In the genomic region with DNA sequence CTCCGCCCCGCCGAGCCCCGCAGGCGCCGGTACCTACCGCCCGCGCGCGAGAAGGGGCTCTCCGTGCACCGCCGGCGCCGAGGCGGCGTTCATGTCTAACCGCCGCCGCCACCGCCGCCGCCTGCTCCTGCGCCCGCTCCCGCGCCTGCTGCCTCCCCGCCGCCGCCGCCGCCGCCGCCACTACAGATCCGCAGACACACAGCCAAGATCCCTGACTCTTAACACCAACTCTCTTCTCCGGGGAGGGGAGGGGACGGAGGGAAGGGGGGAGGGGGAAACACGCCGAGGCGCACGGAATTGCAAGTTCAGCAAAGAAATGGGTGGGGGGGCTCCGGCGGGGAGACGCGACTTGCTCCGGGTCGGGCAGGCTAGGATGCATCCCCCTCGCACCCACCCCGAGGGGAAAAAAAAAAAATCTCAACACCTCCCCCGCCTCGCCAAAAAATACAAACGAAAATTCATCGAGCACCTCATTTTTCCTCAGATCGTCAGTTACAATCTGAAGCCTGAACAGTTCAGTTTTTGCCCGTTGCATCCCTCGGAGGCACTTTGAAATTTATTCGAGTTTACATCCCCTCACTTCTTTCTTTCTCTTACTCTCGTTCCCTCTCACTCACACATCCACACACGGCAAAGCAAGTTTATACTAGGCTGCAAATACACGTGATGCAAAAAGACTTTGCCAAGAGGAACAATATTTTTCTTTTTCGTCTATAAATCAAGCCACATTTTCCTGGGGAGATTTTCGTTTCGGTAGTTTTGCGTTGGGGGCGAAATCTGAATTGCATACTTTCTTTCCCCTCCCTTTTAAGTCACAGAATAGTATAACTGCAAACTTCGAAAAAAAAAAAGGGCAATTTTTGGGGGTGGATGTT, we compare ENCODE assay signal across 8 cellular contexts. TPM values are rescaled to one million over a fixed set of nuclear protein-coding genes. Genes with fewer than 3 reads are reported as not detected.
DNase-seq lines count a peak whose midpoint lies in the region; ATAC-seq and TF ChIP-seq lines count a peak whose summit lies in the region.

A gene (minus strand): TSS at position 192 of the 875 bp plus-strand sequence. CDS start 1,076 bp downstream, outside the sequence.

- H3K27me3 Mint-ChIP-seq in mesothelial cell of epicardium (ENCODE audit: low read depth), result no peaks in the 10 kb centered on the region

- peaks cover 4 to 52% (median 9%) of the 10 kb centered on the region in 3 donors for H3K4me1 ChIP-seq in esophagus squamous epithelium

- in situ Hi-C loops in ACHN (cut with HindIII; ENCODE audit: low pct_ligation_motif_present, low pct_unique_long_range_greater_than_20kb, low sequenced_read_pairs), result no loop called here
- in situ Hi-C loops in GM13977 (cut with MboI; ENCODE audit: low pct_unique_long_range_greater_than_20kb, low sequenced_read_pairs, unreplicated experiment), result no loop called here

- no peaks in the 10 kb centered on the region for H3K36me3 Mint-ChIP-seq in mesothelial cell of epicardium

- H3K4me3 ChIP-seq in esophagus squamous epithelium, result peak within 1 kb of the TSS; percentile 61 to 81 (median 77)

- DNase-seq in ACHN (peak; percentile 40), GM13977 (ENCODE audit: low spot score) (peak; percentile 56), NCI-H345 (lab: John Stamatoyannopoulos, UW) (peak; percentile 57), esophagus squamous epithelium (lab: John Stamatoyannopoulos, UW) (no peak), mesothelial cell of epicardium (ENCODE audit: low spot score in 2 of 2, unreplicated experiment in 2 of 2) (peak; percentile 38 to 66)
- peak; percentile 20 for DNase-seq in activated CD8-positive, alpha-beta memory T cell treated with anti-CD3 and anti-CD28 coated beads, Interleukin-2, amount 50 U/mL, for 4 hours

- no peaks in the 10 kb centered on the region for H3K27me3 ChIP-seq in esophagus squamous epithelium

- ATAC-seq in HG03045 (IDR thresholded peaks at IDR 0.05; ENCODE audit: unreplicated experiment), result no peak

- peak in 1 of 4 donors; percentile 25 for TF ChIP-seq POLR2A in esophagus squamous epithelium (IDR thresholded peaks at IDR 0.05)

- TF ChIP-seq CTCF in GM13977 (IDR thresholded peaks at IDR 0.05; ENCODE audit: extremely low read depth, insufficient read depth, missing control alignments) (no peak), esophagus squamous epithelium (IDR thresholded peaks at IDR 0.05) (no peak), mesothelial cell of epicardium (IDR thresholded peaks at IDR 0.05; ENCODE audit: unreplicated experiment) (no peak)

- H3K27ac ChIP-seq in esophagus squamous epithelium, result peak within 1 kb of the TSS; percentile 87 to 97 (median 92)
- H3K27ac ChIP-seq in temporal lobe (ENCODE audit: low read depth, low read length), result peak within 1 kb of the TSS; percentile 87

- H3K27ac Mint-ChIP-seq in mesothelial cell of epicardium, result peak within 1 kb of the TSS; percentile 96

- no peaks in the 10 kb centered on the region for H3K36me3 ChIP-seq in esophagus squamous epithelium

- peak within 1 kb of the TSS; percentile 91 for H3K4me3 Mint-ChIP-seq in mesothelial cell of epicardium

- peaks cover 33% of the 10 kb centered on the region for H3K4me1 Mint-ChIP-seq in mesothelial cell of epicardium

- 0% methylated on average over 19 to 24 of the region's 67 CpGs for WGBS in esophagus squamous epithelium, 2 donors

- intact Hi-C loops in esophagus squamous epithelium (cut with DNase I), result no loop called here

- no peaks in the 10 kb centered on the region for H3K9me3 Mint-ChIP-seq in mesothelial cell of epicardium

- H3K9me3 ChIP-seq in esophagus squamous epithelium, result no peaks in the 10 kb centered on the region

RNA-seq across cellular contexts. Expression of the gene that starts here (rescaled TPM):
- 10 to 100 TPM; 19.0 to 79.7 (median 26.0) TPM for total RNA-seq in esophagus squamous epithelium
- 210 to 224 TPM (median 218 TPM) in 3 replicates for total RNA-seq in mesothelial cell of epicardium
- total RNA-seq in temporal lobe, result 487 TPM
